12 cellular contexts compared by ENCODE assay signal in the genomic region with DNA sequence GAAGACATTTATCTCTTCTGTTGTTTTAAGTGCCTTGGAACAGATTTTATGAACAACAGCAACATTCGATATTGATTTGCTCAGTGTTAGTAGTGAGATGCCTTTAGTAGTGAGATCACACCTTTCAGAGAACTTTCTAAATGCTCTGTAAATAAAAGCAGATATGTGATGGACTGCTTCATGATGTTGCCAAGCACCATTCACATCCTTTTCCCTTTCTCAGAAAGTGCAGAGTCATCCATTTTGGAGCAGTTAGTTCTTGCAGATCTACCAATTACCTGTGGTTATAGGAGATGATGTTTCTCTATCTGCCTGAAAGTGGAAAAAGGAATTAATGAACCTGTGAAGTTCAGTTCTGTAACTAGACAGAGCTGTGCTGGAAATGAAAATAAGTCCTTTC. TPM values are rescaled to one million over a fixed set of nuclear protein-coding genes. Genes with fewer than 3 reads are reported as not detected.
DNase-seq lines count a peak whose midpoint lies in the region; ATAC-seq, FAIRE-seq and TF ChIP-seq lines count a peak whose summit lies in the region.
"Had no signal": no experiment of that assay in that cellular context is flagged by ENCODE, and none has a peak within 500 bp of the region (broad histone marks: within the 10 kb centered on the region; RNA-seq: fewer than 3 reads in every experiment).

No MANE protein-coding gene starts in this region.

- H3K4me3 ChIP-seq in endodermal cell (ENCODE audit: low read length), result no peak overlapping the region
- H3K4me3 ChIP-seq in pancreas, result no peak overlapping the region
- H3K4me3 ChIP-seq in gastrocnemius medialis, result no peak overlapping the region

- TF ChIP-seq POLR2A in gastrocnemius medialis (IDR thresholded peaks at IDR 0.05), result no peak

- H3K9me3 Mint-ChIP-seq in endodermal cell, result no peaks in the 10 kb centered on the region
- H3K9me3 Mint-ChIP-seq: activated T-helper 1 cell treated with anti-CD3 and anti-CD28 coated beads, Interleukin-12 subunit alpha, Interleukin-12 subunit beta, Interleukin-2, Interleukin-4 antibody, amounts not matched to agents 30 ng/mL and 10 ng/mL and 1 ng/mL, durations not matched to agents 14 hours and 24 hours and 36 hours had no signal

- H3K27ac Mint-ChIP-seq in endodermal cell, result peak overlapping the region; percentile 79
- H3K27ac Mint-ChIP-seq: activated T-helper 1 cell treated with anti-CD3 and anti-CD28 coated beads, Interleukin-12 subunit alpha, Interleukin-12 subunit beta, Interleukin-2, Interleukin-4 antibody, amounts not matched to agents 30 ng/mL and 10 ng/mL and 1 ng/mL, durations not matched to agents 14 hours and 24 hours and 36 hours had no signal

- H3K36me3 ChIP-seq in endodermal cell (ENCODE audit: control insufficient read depth, insufficient read depth, low read length) (no peaks in the 10 kb centered on the region), pancreas (no peaks in the 10 kb centered on the region), gastrocnemius medialis (no peaks in the 10 kb centered on the region)

- H3K4me1 ChIP-seq in endodermal cell (ENCODE audit: control insufficient read depth, insufficient read depth, low read length) (no peaks in the 10 kb centered on the region), pancreas (peaks cover 6 to 11% (median 7%) of the 10 kb centered on the region in 3 donors), gastrocnemius medialis (peaks cover 7 to 9% of the 10 kb centered on the region in 2 donors)

- no peak overlapping the region for H3K9ac ChIP-seq in endodermal cell (ENCODE audit: extremely low read depth, low read length, poor library complexity, severe bottlenecking)

- DNase-seq in NCI-H510A treated with DMSO at 0.1 percent for 48 hours (lab: John Stamatoyannopoulos, UW) (peak; percentile 74), NCI-H510A (lab: John Stamatoyannopoulos, UW) (no peak), NCI-H146 (lab: John Stamatoyannopoulos, UW) (peak; percentile 23), endodermal cell (no peak), pancreas (no peak), gastrocnemius medialis (no peak), GM20000 (ENCODE audit: low spot score) (no peak)
- DNase-seq: AML-193, head of caudate nucleus, NCI-H187 had no signal

- no peak overlapping the region for H3K27ac ChIP-seq in endodermal cell (ENCODE audit: low read depth, low read length)
- peak overlapping the region in 1 of 4 donors; percentile 17 for H3K27ac ChIP-seq in pancreas
- no peak overlapping the region for H3K27ac ChIP-seq in gastrocnemius medialis

- WGBS in endodermal cell (ENCODE audit: insufficient coverage in 1 of 2, insufficient read length in 1 of 2), 2 experiments, result 93 to 100% methylated on average over 1 of the region's 1 CpG
- 18 to 19% methylated on average over 1 of the region's 1 CpG for WGBS in pancreas, 2 donors

- no peak overlapping the region for H3K4me3 Mint-ChIP-seq in endodermal cell
- H3K4me3 Mint-ChIP-seq: activated T-helper 1 cell treated with anti-CD3 and anti-CD28 coated beads, Interleukin-12 subunit alpha, Interleukin-12 subunit beta, Interleukin-2, Interleukin-4 antibody, amounts not matched to agents 30 ng/mL and 10 ng/mL and 1 ng/mL, durations not matched to agents 14 hours and 24 hours and 36 hours had no signal

- no peaks in the 10 kb centered on the region for H3K27me3 Mint-ChIP-seq in endodermal cell (ENCODE audit: insufficient read depth)

- H3K27me3 ChIP-seq in endodermal cell (ENCODE audit: control insufficient read depth, insufficient read depth, low read length, poor library complexity, severe bottlenecking) (no peaks in the 10 kb centered on the region), pancreas (no peaks in the 10 kb centered on the region), gastrocnemius medialis (no peaks in the 10 kb centered on the region)

- intact Hi-C loops in pancreas (cut with DNase I) (no loop called here), gastrocnemius medialis (cut with DNase I; ENCODE audit: low total_unique reads) (no loop called here)

- no peaks in the 10 kb centered on the region for H3K9me3 ChIP-seq in endodermal cell (ENCODE audit: control insufficient read depth, low read length)
- H3K9me3 ChIP-seq in pancreas, result no peaks in the 10 kb centered on the region
- no peaks in the 10 kb centered on the region for H3K9me3 ChIP-seq in gastrocnemius medialis

- peaks cover 10% of the 10 kb centered on the region for H3K36me3 Mint-ChIP-seq in endodermal cell (ENCODE audit: low read depth)

- ATAC-seq in pancreas (peak in 3 of 4 donors; percentile 25 to 51 (median 38)), gastrocnemius medialis (no peak), HG03196 (IDR thresholded peaks at IDR 0.05; ENCODE audit: unreplicated experiment) (no peak)

- H3K4me1 Mint-ChIP-seq in endodermal cell, result peaks cover 10% of the 10 kb centered on the region

- no peak for FAIRE-seq in pancreas (lab: Jason Lieb, UNC)

- TF ChIP-seq CTCF in endodermal cell (conservative IDR thresholded peaks at IDR 0.05) (no peak), pancreas (IDR thresholded peaks at IDR 0.05) (no peak), gastrocnemius medialis (IDR thresholded peaks at IDR 0.05 in 4 of 5, conservative IDR thresholded peaks at IDR 0.05 in 1 of 5) (no peak), GM20000 (IDR thresholded peaks at IDR 0.05; ENCODE audit: extremely low read depth, missing control alignments) (no peak)

- in situ Hi-C loops in gastrocnemius medialis (cut with MboI; ENCODE audit: low sequenced_read_pairs in 4 of 4), result no loop called here

RNA-seq across cellular contexts. Expression of a gene that starts 27.0 kb away (rescaled TPM):
- total RNA-seq in endodermal cell, result 10 to 100 TPM; 26.8 to 32.7 TPM
- 36.6 TPM for polyA plus RNA-seq in endodermal cell (2013, experiment 1 of 2)
- 34.7 TPM for polyA plus RNA-seq in endodermal cell (2013, experiment 2 of 2)
- total RNA-seq in pancreas, result 10 to 100 TPM in 1 of 6 donors, 1 to 10 TPM in 5; 4.7 to 11.6 (median 7.2) TPM
- 1 to 10 TPM; 7.1 to 8.9 TPM for polyA plus RNA-seq in pancreas
- total RNA-seq in gastrocnemius medialis, result 1 to 10 TPM; 6.9 to 8.9 (median 7.9) TPM

Comparison
In these comparisons a context has a peak if more than half of its experiments do, and no peak if none do; other contexts are left out.
1. DNase-seq: peak in NCI-H510A treated with DMSO at 0.1 percent for 48 hours (single experiment) and NCI-H146 (single experiment); none in NCI-H510A (single experiment), endodermal cell (single experiment), pancreas (0 of 6), gastrocnemius medialis (0 of 2) and GM20000 (single experiment).
2. ATAC-seq: peak in pancreas (3 of 4); none in gastrocnemius medialis (0 of 2) and HG03196 (single experiment).